ENCODE assay signal across 25 cellular contexts in genomic region chr22:27419473-27419872, GRCh38.
DNase-seq lines count a peak whose midpoint lies in the region; ATAC-seq, FAIRE-seq and TF ChIP-seq lines count a peak whose summit lies in the region.
"Had no signal": no experiment of that assay in that cellular context is flagged by ENCODE, and none has a peak within 500 bp of the region (broad histone marks: within the 10 kb centered on the region; RNA-seq: fewer than 3 reads in every experiment).

No MANE protein-coding gene starts in this region.

- no peak overlapping the region for H3K4me3 Mint-ChIP-seq in CD4-positive, alpha-beta T cell
- H3K4me3 Mint-ChIP-seq: activated naive CD8-positive, alpha-beta T cell; IgD-negative memory B cell; WTC11 had no signal

- H3K27ac ChIP-seq in HepG2 (ENCODE audit: extremely low read length, insufficient read depth, low read length) (no peak overlapping the region), WERI-Rb-1 (no peak overlapping the region)
- H3K27ac ChIP-seq in CD4-positive, alpha-beta T cell (ENCODE audit: low read depth, low read length) = no peak overlapping the region
- H3K27ac ChIP-seq: neutrophil, spleen had no signal

- TF ChIP-seq POLR2A in HepG2 (IDR thresholded peaks at IDR 0.05; ENCODE audit: insufficient read depth in 1 of 2, low read depth in 2 of 2, low read length in 2 of 2) = no peak

- CTCF ChIA-PET in HepG2 (lab: Yijun Ruan, JAX; ENCODE audit: low intra/inter-chr PET ratio, low total read pairs) = no interaction called here
- CTCF ChIA-PET in CD4-positive, alpha-beta T cell (lab: Charles Lee) = no interaction called here

- POLR2A ChIA-PET in HepG2 (lab: Yijun Ruan, JAX) = no interaction called here
- POLR2A ChIA-PET in CD4-positive, alpha-beta T cell (lab: Charles Lee) = no interaction called here

- H3K4me2 ChIP-seq in HepG2 (ENCODE audit: low read depth, low read length) = no peak overlapping the region

- H3K4me1 ChIP-seq in HepG2 (ENCODE audit: insufficient read depth, low read length) = no peaks in the 10 kb centered on the region
- H3K4me1 ChIP-seq: spleen had no signal

- no peak overlapping the region for H3K9ac ChIP-seq in HepG2 (ENCODE audit: insufficient read depth, low read depth, low read length)

- H3K27me3 ChIP-seq in HepG2 (ENCODE audit: control insufficient read depth in 1 of 2, insufficient read depth in 2 of 2, low read length in 2 of 2) (no peaks in the 10 kb centered on the region; a peak in 1 of 5 replicates), WERI-Rb-1 (ENCODE audit: insufficient read depth, low read depth, severe bottlenecking) (no peaks in the 10 kb centered on the region)
- H3K27me3 ChIP-seq in CD4-positive, alpha-beta T cell (ENCODE audit: control insufficient read depth, insufficient read depth, low read length) = no peaks in the 10 kb centered on the region

- BruUV-seq in HepG2 (replicated peaks; lab: Mats Ljungman, UMichigan) = no TSS peak

- no peaks in the 10 kb centered on the region for H3K36me3 Mint-ChIP-seq in CD4-positive, alpha-beta T cell (ENCODE audit: low read depth)
- H3K36me3 Mint-ChIP-seq: activated naive CD8-positive, alpha-beta T cell; IgD-negative memory B cell; WTC11 had no signal

- H4K20me1 ChIP-seq in HepG2 (ENCODE audit: insufficient read depth, low read length) = no peaks in the 10 kb centered on the region

- no peaks in the 10 kb centered on the region for H3K79me2 ChIP-seq in HepG2 (ENCODE audit: insufficient read depth, low read length)

- no peak overlapping the region for H3K27ac Mint-ChIP-seq in CD4-positive, alpha-beta T cell
- H3K27ac Mint-ChIP-seq: activated naive CD8-positive, alpha-beta T cell; activated T-helper 2 cell treated with anti-CD3 and anti-CD28 coated beads, Interferon-gamma antibody, Interleukin-2, Interleukin-4, amounts not matched to agents 10 μg/mL and 5 μg/mL and 100 μg/mL, durations not matched to agents 14 hours and 24 hours and 36 hours; IgD-negative memory B cell; WTC11 had no signal

- H3K4me3 ChIP-seq in HepG2 (replicated peaks in 1 of 3; ENCODE audit: insufficient read depth in 1 of 3, low read depth in 2 of 3, low read length in 3 of 3) = no peak overlapping the region
- H3K4me3 ChIP-seq in WERI-Rb-1 (ENCODE audit: low read depth, low read length) = no peak overlapping the region
- H3K4me3 ChIP-seq: esophagus squamous epithelium, MG63, spleen, thoracic aorta had no signal

- intact Hi-C loops in HepG2 (cut with micrococcal nuclease; ENCODE audit: unreplicated experiment) = no loop called here
- intact Hi-C loops in CD4-positive, alpha-beta T cell (cut with DNase I, micrococcal nuclease) = no loop called here

- TF ChIP-seq EP300 in HepG2 (IDR thresholded peaks at IDR 0.05; ENCODE audit: low read depth in 2 of 2, low read length in 2 of 2) (no peak), HepG2 (CRISPR knock-in tag; IDR thresholded peaks at IDR 0.05; ENCODE audit: borderline replicate concordance) (no peak)

- no peak overlapping the region for H2AFZ ChIP-seq in HepG2 (ENCODE audit: low read length)

- DNase-seq in M059J (ENCODE audit: low read depth) = peak; percentile 30
- DNase-seq in dermis microvascular lymphatic vessel endothelial cell (ENCODE audit: low read depth in 2 of 2) = peak; percentile 75 to 91
- no peak for DNase-seq in HepG2 (ENCODE audit: low spot score)
- DNase-seq in superior temporal gyrus (ENCODE audit: extremely low spot score) = peak; percentile 69
- no peak for DNase-seq in CD4-positive, alpha-beta T cell
- DNase-seq in WERI-Rb-1 = no peak
- DNase-seq: activated CD4-positive, alpha-beta T cell treated with anti-CD3 and anti-CD28 coated beads, Interleukin-2, amount 50 U/mL, for 4 hours; activated CD8-positive, alpha-beta memory T cell treated with anti-CD3 and anti-CD28 coated beads, Interleukin-2, amount 50 U/mL, for 4 hours; effector memory CD4-positive, alpha-beta T cell; esophagus squamous epithelium; MG63; NCI-H1436; NCI-H524; stimulated activated CD4-positive, alpha-beta T cell treated with anti-CD3 and anti-CD28 coated beads, Interleukin-4, amount 100 ng/mL, for 1 hour; stimulated activated naive CD4-positive, alpha-beta T cell had no signal

- no peaks in the 10 kb centered on the region for H3K9me3 ChIP-seq in HepG2 (ENCODE audit: low read length)
- no peaks in the 10 kb centered on the region for H3K9me3 ChIP-seq in CD4-positive, alpha-beta T cell (ENCODE audit: control insufficient read depth, low read length)
- H3K9me3 ChIP-seq in WERI-Rb-1 (ENCODE audit: severe bottlenecking) = no peaks in the 10 kb centered on the region
- H3K9me3 ChIP-seq: MG63, neutrophil, spleen, thoracic aorta had no signal

- no peak for TF ChIP-seq RAD21 in HepG2 (CRISPR knock-in tag; IDR thresholded peaks at IDR 0.05)

- ATAC-seq in HepG2 (no peak), GM18520 (IDR thresholded peaks at IDR 0.05; ENCODE audit: unreplicated experiment) (no peak)
- no peak for ATAC-seq in CD4-positive, alpha-beta T cell (ENCODE audit: poor library complexity)
- ATAC-seq: WTC11 had no signal

- peaks cover 48% of the 10 kb centered on the region for H3K27me3 Mint-ChIP-seq in CD4-positive, alpha-beta T cell

- no peaks in the 10 kb centered on the region for H3K4me1 Mint-ChIP-seq in CD4-positive, alpha-beta T cell (ENCODE audit: low read depth)

- TF ChIP-seq CTCF in HepG2 (CRISPR knock-in tag; IDR thresholded peaks at IDR 0.05) = no peak
- no peak for TF ChIP-seq CTCF in CD4-positive, alpha-beta T cell (IDR thresholded peaks at IDR 0.05)
- no peak for TF ChIP-seq CTCF in WERI-Rb-1 (IDR thresholded peaks at IDR 0.05; ENCODE audit: low read depth, low read length)

- in situ Hi-C loops in HepG2 (cut with HindIII; ENCODE audit: extremely low pct_ligation_motif_present, low pct_unique_long_range_greater_than_20kb) = loop anchor here (25.0 kb wide), 1 partner anchor 593 kb away; no protein-coding TSS in a partner anchor

- WGBS in HepG2 (ENCODE audit: low lambda C conversion rate) = 37% methylated on average over 7 of the region's 7 CpGs

- H3K36me3 ChIP-seq in HepG2 (replicated peaks in 1 of 2; ENCODE audit: control insufficient read depth in 1 of 2, insufficient read depth in 2 of 2, low read length in 2 of 2) (no peaks in the 10 kb centered on the region), WERI-Rb-1 (no peaks in the 10 kb centered on the region)
- H3K36me3 ChIP-seq: esophagus squamous epithelium, MG63, neutrophil, spleen, thoracic aorta had no signal

- FAIRE-seq in HepG2 (lab: Jason Lieb, UNC) = no peak
- FAIRE-seq: GM12891, GM19239 had no signal

- H3K9me3 Mint-ChIP-seq in CD4-positive, alpha-beta T cell = peaks cover 2% of the 10 kb centered on the region
- H3K9me3 Mint-ChIP-seq: activated T-helper 2 cell treated with anti-CD3 and anti-CD28 coated beads, Interferon-gamma antibody, Interleukin-2, Interleukin-4, amounts not matched to agents 10 μg/mL and 5 μg/mL and 100 μg/mL, durations not matched to agents 14 hours and 24 hours and 36 hours had no signal

TF ChIP-seq in HepG2, 621 proteins besides CTCF, POLR2A, EP300 and RAD21:
- TF ChIP-seq ATF7 (IDR thresholded peaks at IDR 0.05) (peak; percentile 63), ATF7 (CRISPR knock-in tag; IDR thresholded peaks at IDR 0.05) (no peak), PREB (CRISPR knock-in tag; IDR thresholded peaks at IDR 0.05) (no peak)

Comparison
In these comparisons a context has a peak if more than half of its experiments do, and no peak if none do; other contexts are left out.
1. DNase-seq: peak in M059J (single experiment), dermis microvascular lymphatic vessel endothelial cell (2 of 2) and superior temporal gyrus (single experiment); none in HepG2 (single experiment), CD4-positive, alpha-beta T cell (0 of 10) and WERI-Rb-1 (single experiment).